ENCODE assay signal across 8 cellular contexts in genomic region chr17:81003711-81004335, GRCh38. TPM values are rescaled to one million over a fixed set of nuclear protein-coding genes. Genes with fewer than 3 reads are reported as not detected.
DNase-seq lines count a peak whose midpoint lies in the region; ATAC-seq and TF ChIP-seq lines count a peak whose summit lies in the region.

No MANE protein-coding gene starts in this region.

- ATAC-seq in naive thymus-derived CD8-positive, alpha-beta T cell, result peak in 1 of 2 donors; percentile 43
- ATAC-seq in GM18502 (IDR thresholded peaks at IDR 0.05; ENCODE audit: poor library complexity, unreplicated experiment) (no peak), GM21619 (IDR thresholded peaks at IDR 0.05; ENCODE audit: unreplicated experiment) (no peak)

- peaks cover 5 to 27% (median 19%) of the 10 kb centered on the region in 4 donors for H3K4me1 Mint-ChIP-seq in naive thymus-derived CD8-positive, alpha-beta T cell

- peaks cover 67 to 86% (median 78%) of the 10 kb centered on the region in 11 experiments for H3K27me3 ChIP-seq in BLaER1 treated with 17β-estradiol and CSF1 and Interleukin-3, amounts not matched to agents 10 nM and 100 nM
- peaks cover 41% of the 10 kb centered on the region for H3K27me3 ChIP-seq in HUES48 (ENCODE audit: control insufficient read depth, insufficient read depth, low read length)

- H3K4me2 ChIP-seq in BLaER1 treated with 17β-estradiol and CSF1 and Interleukin-3, amounts not matched to agents 10 nM and 100 nM, result peak overlapping the region in 7 of 11 experiments; percentile 28 to 61 (median 38); a peak in 6 of 22 replicates

- H4K20me1 ChIP-seq in BLaER1 treated with 17β-estradiol and CSF1 and Interleukin-3, amounts not matched to agents 10 nM and 100 nM, result peaks cover 3 to 75% (median 53%) of the 10 kb centered on the region in 11 experiments; a peak in 18 of 22 replicates

- peak overlapping the region in 4 of 10 donors; percentile 16 to 86 (median 56) for H3K27ac Mint-ChIP-seq in naive thymus-derived CD8-positive, alpha-beta T cell

- POLR2A ChIA-PET in naive thymus-derived CD8-positive, alpha-beta T cell (lab: Charles Lee), result interaction anchor here (0.8 to 1.6 kb wide), 5 partner anchors 12 to 33 kb away, joined by 3 to 11 read pairs (median 5); partner anchors contain the start of gene CHMP6

- TF ChIP-seq CTCF in choroid plexus epithelial cell (conservative IDR thresholded peaks at IDR 0.05; ENCODE audit: low read depth, low read length), result no peak

- peak; percentile 25 for DNase-seq in choroid plexus epithelial cell (ENCODE audit: low read depth)
- peak in 2 of 10 donors; percentile 18 to 21 for DNase-seq in naive thymus-derived CD8-positive, alpha-beta T cell
- DNase-seq in NCI-H187 treated with DMSO at 0.1 percent for 48 hours (lab: John Stamatoyannopoulos, UW), result no peak
- no peak for DNase-seq in SHP77 (lab: John Stamatoyannopoulos, UW)

- H3K36me3 Mint-ChIP-seq in naive thymus-derived CD8-positive, alpha-beta T cell, result peaks cover 0 to 7% (median 0%) of the 10 kb centered on the region in 3 donors

- peak overlapping the region; percentile 34 to 74 (median 64) for H3K4me3 Mint-ChIP-seq in naive thymus-derived CD8-positive, alpha-beta T cell

- peak overlapping the region in 1 of 10 experiments; percentile 24; a peak in 1 of 20 replicates for H3K4me3 ChIP-seq in BLaER1 treated with 17β-estradiol and CSF1 and Interleukin-3, amounts not matched to agents 10 nM and 100 nM
- H3K4me3 ChIP-seq in HUES48 (ENCODE audit: low read depth, low read length), result peak overlapping the region; percentile 55
- peak overlapping the region; percentile 11 for H3K4me3 ChIP-seq in choroid plexus epithelial cell (ENCODE audit: low read depth, low read length)

- H3K27me3 Mint-ChIP-seq in naive thymus-derived CD8-positive, alpha-beta T cell, result peaks cover 4 to 15% (median 9%) of the 10 kb centered on the region in 5 donors

- H3K27ac ChIP-seq in BLaER1 treated with 17β-estradiol and CSF1 and Interleukin-3, amounts not matched to agents 10 nM and 100 nM, result no peak overlapping the region
- H3K27ac ChIP-seq in HUES48 (ENCODE audit: low read depth, low read length), result no peak overlapping the region

- H3K9ac ChIP-seq in BLaER1 treated with 17β-estradiol and CSF1 and Interleukin-3, amounts not matched to agents 10 nM and 100 nM, result no peak overlapping the region
- no peak overlapping the region for H3K9ac ChIP-seq in HUES48 (ENCODE audit: low read depth, low read length)

- peaks cover 15 to 21% (median 17%) of the 10 kb centered on the region in 11 experiments for H3K36me3 ChIP-seq in BLaER1 treated with 17β-estradiol and CSF1 and Interleukin-3, amounts not matched to agents 10 nM and 100 nM
- peaks cover 9% of the 10 kb centered on the region; the same call in 1 of the 2 replicates for H3K36me3 ChIP-seq in HUES48 (ENCODE audit: control insufficient read depth, insufficient read depth, low read length)

- no peaks in the 10 kb centered on the region for H3K9me3 Mint-ChIP-seq in naive thymus-derived CD8-positive, alpha-beta T cell

- no peaks in the 10 kb centered on the region for H3K9me3 ChIP-seq in BLaER1 treated with 17β-estradiol and CSF1 and Interleukin-3, amounts not matched to agents 10 nM and 100 nM (replicated peaks in 1 of 11)
- H3K9me3 ChIP-seq in HUES48 (ENCODE audit: control insufficient read depth, insufficient read depth, low read length), result no peaks in the 10 kb centered on the region

- peaks cover 0 to 6% (median 4%) of the 10 kb centered on the region in 10 experiments; a peak in 12 of 20 replicates for H3K4me1 ChIP-seq in BLaER1 treated with 17β-estradiol and CSF1 and Interleukin-3, amounts not matched to agents 10 nM and 100 nM
- H3K4me1 ChIP-seq in HUES48 (ENCODE audit: control insufficient read depth, insufficient read depth, low read length), result no peaks in the 10 kb centered on the region

RNA-seq across cellular contexts. Expression of gene CHMP6, which starts 12.2 kb away (rescaled TPM):
- total RNA-seq in naive thymus-derived CD8-positive, alpha-beta T cell, result 10 to 100 TPM; 40.1 to 47.6 TPM
- polyA plus RNA-seq in naive thymus-derived CD8-positive, alpha-beta T cell, result 10 to 100 TPM; 41.3 to 43.2 (median 41.6) TPM

RNA-seq across cellular contexts. Expression of gene BAIAP2, which starts 31.1 kb away (rescaled TPM):
- 10 to 100 TPM in 1 of 2 experiments, 1 to 10 TPM in 1; 7.4 to 11.7 TPM for total RNA-seq in naive thymus-derived CD8-positive, alpha-beta T cell
- polyA plus RNA-seq in naive thymus-derived CD8-positive, alpha-beta T cell, result 1 to 10 TPM; 2.2 to 6.9 (median 2.6) TPM
